Comparison of ENCODE assay signal across 8 cellular contexts in the genomic region with DNA sequence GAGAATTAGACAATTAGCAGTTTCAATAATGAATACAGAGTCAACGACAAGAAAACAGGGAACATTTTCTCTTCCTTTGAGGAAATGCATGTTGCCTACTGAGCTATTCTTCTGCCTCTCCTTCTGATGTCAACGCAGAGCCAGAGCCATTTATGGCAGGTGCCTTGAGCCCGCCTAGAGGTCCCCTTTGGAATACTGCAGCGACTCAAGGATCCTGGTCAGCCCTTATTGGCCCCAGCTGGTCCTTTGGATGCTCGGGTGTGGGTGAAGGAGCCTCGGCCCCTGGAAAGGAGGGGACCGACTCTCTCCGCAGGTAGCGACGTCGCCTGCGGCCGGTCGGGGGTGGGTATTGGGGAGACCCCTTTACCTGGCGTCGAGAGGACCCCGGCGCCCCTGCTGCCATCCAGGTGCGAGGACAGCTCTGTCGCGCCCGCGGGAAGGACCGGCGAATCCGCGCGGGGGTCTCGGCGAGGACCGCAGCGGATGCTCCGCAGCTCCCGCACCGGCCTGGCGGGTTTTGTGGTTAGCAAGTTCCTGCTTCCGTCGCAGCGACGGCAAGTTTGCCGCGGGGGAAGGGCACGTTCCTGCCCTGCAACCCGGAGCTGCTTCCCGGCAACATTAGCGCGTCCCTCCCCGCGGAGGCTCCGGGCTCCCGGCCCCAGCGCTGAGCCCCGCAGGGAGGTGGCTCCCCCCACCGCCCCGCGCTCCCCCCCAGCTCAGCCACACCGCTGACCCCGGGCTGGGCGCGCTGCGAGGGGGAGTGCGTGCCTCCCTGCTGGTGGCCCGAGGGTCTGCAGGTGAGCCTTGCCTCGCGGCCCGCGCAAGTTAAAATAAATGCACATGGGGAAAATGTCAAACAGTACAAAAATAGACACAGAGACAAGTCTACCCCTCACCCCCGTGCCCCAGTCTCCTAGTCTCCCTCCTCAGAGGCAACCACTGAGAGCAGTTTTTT. TPM values are rescaled to one million over a fixed set of nuclear protein-coding genes. Genes with fewer than 3 reads are reported as not detected.
A peak's percentile ranks its signal among the peaks of the same experiment; 100 is the strongest.
DNase-seq lines count a peak whose midpoint lies in the region; ATAC-seq and TF ChIP-seq lines count a peak whose summit lies in the region.

Gene MANSC1 (minus strand): TSS at position 532 of the 955 bp plus-strand sequence. CDS start 6,928 bp downstream, outside the sequence.

- TF ChIP-seq CTCF in LNCaP clone FGC (IDR thresholded peaks at IDR 0.05; ENCODE audit: control insufficient read depth, extremely low read depth, insufficient read depth) (peak; percentile 17; the same call in 1 of the 2 replicates), psoas muscle (IDR thresholded peaks at IDR 0.05) (peak; percentile 34)

- no peaks in the 10 kb centered on the region for H3K36me3 ChIP-seq in psoas muscle (ENCODE audit: insufficient read depth in 1 of 2, low read depth in 1 of 2)

- no peaks in the 10 kb centered on the region for H3K4me1 ChIP-seq in psoas muscle

- H3K4me3 ChIP-seq in LNCaP clone FGC (ENCODE audit: low read depth, low read length): peak within 1 kb of the TSS; percentile 74
- H3K4me3 ChIP-seq in psoas muscle: peak within 1 kb of the TSS; percentile 75

- WGBS in psoas muscle, 3 donors: 1 to 2% (median 1%) methylated on average over 58 to 68 of the region's 68 CpGs

- no peaks in the 10 kb centered on the region for H3K9me3 ChIP-seq in psoas muscle

- ATAC-seq in psoas muscle: peak; percentile 65 to 82 (median 68)
- ATAC-seq in HG03354 (IDR thresholded peaks at IDR 0.05; ENCODE audit: poor library complexity, severe bottlenecking, unreplicated experiment): no peak
- ATAC-seq in HG03378 (IDR thresholded peaks at IDR 0.05; ENCODE audit: unreplicated experiment): no peak

- peak within 1 kb of the TSS; percentile 50 for H3K27ac ChIP-seq in psoas muscle

- H3K27me3 ChIP-seq in psoas muscle (ENCODE audit: insufficient read depth in 3 of 3, low read length in 2 of 3): no peaks in the 10 kb centered on the region

- DNase-seq in EH (ENCODE audit: low read depth) (peak; percentile 55), LNCaP clone FGC (ENCODE audit: low read depth) (no peak), T-helper 1 cell (peak; percentile 25 to 76 (median 33)), astrocyte of the hippocampus (ENCODE audit: low read depth, low spot score) (peak; percentile 55), hepatic stellate cell (ENCODE audit: low spot score) (peak; percentile 49), psoas muscle (peak; percentile 60 to 75)

- intact Hi-C loops in psoas muscle (cut with DNase I): loop anchor here in 1 of 2 donors (10.0 kb wide), 1 partner anchor 365 kb away; the partner anchor contains the start of gene CDKN1B

RNA-seq across cellular contexts. Expression of gene MANSC1, which starts in this region (rescaled TPM):
- 1 to 10 TPM; 2.8 to 3.5 (median 3.3) TPM for total RNA-seq in psoas muscle
- polyA plus RNA-seq in psoas muscle: 1 to 10 TPM; 2.2 to 3.6 (median 3.2) TPM

Comparison
In these comparisons a context has a peak if more than half of its experiments do, and no peak if none do; other contexts are left out.
1. ATAC-seq: peak in psoas muscle (4 of 4); none in HG03354 (single experiment) and HG03378 (single experiment).